ENCODE assay signal across 1 cellular context in genomic region chr10:4527281-4527960, GRCh38.
TF ChIP-seq lines count a peak whose summit lies in the region.

No MANE protein-coding gene starts in this region.

TF ChIP-seq in SK-N-SH, 30 proteins besides CTCF, POLR2A, EP300 and RAD21 (continued from another document):
- TF ChIP-seq FOXJ3 (CRISPR knock-in tag; IDR thresholded peaks at IDR 0.05) = no peak
